ENCODE assay signal across 16 cellular contexts in genomic region chr15:101611580-101612299, GRCh38. TPM values are rescaled to one million over a fixed set of nuclear protein-coding genes. Genes with fewer than 3 reads are reported as not detected.
DNase-seq lines count a peak whose midpoint lies in the region; ATAC-seq and TF ChIP-seq lines count a peak whose summit lies in the region.
"Had no signal": no experiment of that assay in that cellular context is flagged by ENCODE, and none has a peak within 500 bp of the region (broad histone marks: within the 10 kb centered on the region; RNA-seq: fewer than 3 reads in every experiment).

No MANE protein-coding gene starts in this region.

- WGBS in SK-N-SH (ENCODE audit: low lambda C conversion rate) = 65% methylated on average over 8 of the region's 10 CpGs
- 56% methylated on average over 6 of the region's 10 CpGs for WGBS in mammary epithelial cell (ENCODE audit: low coverage, missing lambda C conversion rate)

- H3K9me3 ChIP-seq in SK-N-SH = no peaks in the 10 kb centered on the region
- no peaks in the 10 kb centered on the region for H3K9me3 ChIP-seq in osteoblast (ENCODE audit: low read depth, low read length)
- H3K9me3 ChIP-seq in colonic mucosa = no peaks in the 10 kb centered on the region
- no peaks in the 10 kb centered on the region for H3K9me3 ChIP-seq in mammary epithelial cell (replicated peaks; ENCODE audit: insufficient read depth, low read length)

- H3K27me3 ChIP-seq in SK-N-SH (ENCODE audit: insufficient read depth) (no peaks in the 10 kb centered on the region), osteoblast (ENCODE audit: insufficient read depth, low read length) (no peaks in the 10 kb centered on the region), colonic mucosa (no peaks in the 10 kb centered on the region), mammary epithelial cell (ENCODE audit: insufficient read depth, low read length) (peaks cover 2% of the 10 kb centered on the region)

- H3K9me3 Mint-ChIP-seq in brain = peaks cover 0 to 4% (median 0%) of the 10 kb centered on the region in 5 experiments
- no peaks in the 10 kb centered on the region for H3K9me3 Mint-ChIP-seq in activated naive CD4-positive, alpha-beta T cell treated with anti-CD3 and anti-CD28 coated beads, Interleukin-2, amount 10 ng/mL, durations not matched to agents 7 days and 5 days
- H3K9me3 Mint-ChIP-seq: CD4-positive, alpha-beta T cell; GM23338 had no signal

- H3K4me2 ChIP-seq in SK-N-SH (no peak overlapping the region), osteoblast (ENCODE audit: insufficient read depth, low read length) (no peak overlapping the region), mammary epithelial cell (ENCODE audit: insufficient read depth, low read depth, low read length) (no peak overlapping the region)
- H3K4me2 ChIP-seq: GM23338 had no signal

- no peaks in the 10 kb centered on the region for H3K79me2 ChIP-seq in SK-N-SH (ENCODE audit: insufficient read depth)
- H3K79me2 ChIP-seq in osteoblast (ENCODE audit: insufficient read depth, low read length) = no peaks in the 10 kb centered on the region
- H3K79me2 ChIP-seq in mammary epithelial cell (ENCODE audit: insufficient read depth, low read length) = no peaks in the 10 kb centered on the region

- H3K4me3 Mint-ChIP-seq in brain = no peak overlapping the region
- no peak overlapping the region for H3K4me3 Mint-ChIP-seq in activated naive CD4-positive, alpha-beta T cell treated with anti-CD3 and anti-CD28 coated beads, Interleukin-2, amount 10 ng/mL, durations not matched to agents 7 days and 5 days
- H3K4me3 Mint-ChIP-seq: CD4-positive, alpha-beta T cell; GM23338 had no signal

- ATAC-seq in SK-N-SH treated with all-trans-retinoic acid at 6 μM for 48 hours = no peak
- ATAC-seq: GM23338 had no signal

- no peaks in the 10 kb centered on the region for H3F3A ChIP-seq in SK-N-SH (replicated peaks; ENCODE audit: insufficient read depth)

- intact Hi-C loops in colonic mucosa (cut with DNase I) = no loop called here
- intact Hi-C loops in mammary epithelial cell (cut with micrococcal nuclease) = no loop called here

- TF ChIP-seq CTCF in SK-N-SH (IDR thresholded peaks at IDR 0.05) (no peak), brain (conservative IDR thresholded peaks at IDR 0.05) (no peak), osteoblast (IDR thresholded peaks at IDR 0.05; ENCODE audit: extremely low read depth, low read depth, low read length) (no peak), colonic mucosa (IDR thresholded peaks at IDR 0.05) (no peak), mammary epithelial cell (conservative IDR thresholded peaks at IDR 0.05 in 1 of 2, IDR thresholded peaks at IDR 0.05 in 1 of 2; ENCODE audit: extremely low read depth in 1 of 2, insufficient read depth in 1 of 2, low read depth in 1 of 2, low read length in 2 of 2) (no peak)

- H3K9me2 ChIP-seq in SK-N-SH = no peaks in the 10 kb centered on the region

- no TSS peak for BruUV-seq in mammary epithelial cell (replicated peaks; lab: Mats Ljungman, UMichigan)

- H3K4me1 Mint-ChIP-seq in brain = peaks cover 64% of the 10 kb centered on the region
- H3K4me1 Mint-ChIP-seq in activated naive CD4-positive, alpha-beta T cell treated with anti-CD3 and anti-CD28 coated beads, Interleukin-2, amount 10 ng/mL, durations not matched to agents 7 days and 5 days = no peaks in the 10 kb centered on the region

- H4K20me1 ChIP-seq in SK-N-SH (ENCODE audit: insufficient read depth) (no peaks in the 10 kb centered on the region), osteoblast (ENCODE audit: insufficient read depth, low read length) (no peaks in the 10 kb centered on the region), mammary epithelial cell (ENCODE audit: insufficient read depth, low read length) (no peaks in the 10 kb centered on the region)

- dilution Hi-C loops in mammary epithelial cell (cut with HindIII; ENCODE audit: low sequenced_read_pairs) = no loop called here

- CTCF ChIA-PET in SK-N-SH (lab: Yijun Ruan, JAX) (interaction anchor here (0.7 to 6.1 kb wide), 3 partner anchors 15 to 121 kb away, joined by 3 to 30 read pairs (median 4); no protein-coding TSS in a partner anchor), mammary epithelial cell (lab: Charles Lee; ENCODE audit: low non-redundant PET) (no interaction called here)
- CTCF ChIA-PET in activated naive CD4-positive, alpha-beta T cell treated with anti-CD3 and anti-CD28 coated beads, Interleukin-2, amount 10 ng/mL, durations not matched to agents 7 days and 5 days (lab: Charles Lee) = no interaction called here

- POLR2A ChIA-PET in SK-N-SH (lab: Yijun Ruan, JAX) = no interaction called here

- no peak for TF ChIP-seq RAD21 in SK-N-SH (IDR thresholded peaks at IDR 0.05; ENCODE audit: low read length)

- peak overlapping the region in 3 of 5 experiments; percentile 35 to 66 (median 36) for H3K27ac Mint-ChIP-seq in brain
- no peak overlapping the region for H3K27ac Mint-ChIP-seq in activated naive CD4-positive, alpha-beta T cell treated with anti-CD3 and anti-CD28 coated beads, Interleukin-2, amount 10 ng/mL, durations not matched to agents 7 days and 5 days
- H3K27ac Mint-ChIP-seq: CD4-positive, alpha-beta T cell; GM23338 had no signal

- no peak overlapping the region; a peak in 1 of 4 replicates for H3K27ac ChIP-seq in SK-N-SH (ENCODE audit: low read depth in 2 of 2, low read length in 1 of 2)
- no peak overlapping the region for H3K27ac ChIP-seq in osteoblast (ENCODE audit: low read depth, low read length)
- no peak overlapping the region for H3K27ac ChIP-seq in colonic mucosa
- no peak overlapping the region for H3K27ac ChIP-seq in mammary epithelial cell (ENCODE audit: insufficient read depth, low read depth, low read length)

- in situ Hi-C loops in mammary epithelial cell (cut with MboI; ENCODE audit: low sequenced_read_pairs in 2 of 2) = no loop called here

- H2AFZ ChIP-seq in SK-N-SH (ENCODE audit: low read depth) (no peak overlapping the region), osteoblast (ENCODE audit: low read length) (no peak overlapping the region), mammary epithelial cell (ENCODE audit: low read depth, low read length) (no peak overlapping the region)
- H2AFZ ChIP-seq: GM23338 had no signal

- H3K27me3 Mint-ChIP-seq in brain = peaks cover 11% of the 10 kb centered on the region
- H3K27me3 Mint-ChIP-seq in activated naive CD4-positive, alpha-beta T cell treated with anti-CD3 and anti-CD28 coated beads, Interleukin-2, amount 10 ng/mL, durations not matched to agents 7 days and 5 days = no peaks in the 10 kb centered on the region
- H3K27me3 Mint-ChIP-seq: CD4-positive, alpha-beta T cell had no signal

- peaks cover 0 to 62% of the 10 kb centered on the region in 2 experiments; a peak in 2 of 4 replicates for H3K4me1 ChIP-seq in SK-N-SH (ENCODE audit: control insufficient read depth in 1 of 2, insufficient read depth in 2 of 2, low read depth in 1 of 2, low read length in 1 of 2)
- H3K4me1 ChIP-seq in osteoblast (ENCODE audit: insufficient read depth, low read length) = peaks cover 10% of the 10 kb centered on the region
- peaks cover 13% of the 10 kb centered on the region for H3K4me1 ChIP-seq in colonic mucosa
- H3K4me1 ChIP-seq in mammary epithelial cell (ENCODE audit: insufficient read depth, low read length) = no peaks in the 10 kb centered on the region

- H3K36me3 ChIP-seq in SK-N-SH (replicated peaks in 1 of 2; ENCODE audit: control insufficient read depth in 1 of 2, insufficient read depth in 2 of 2, low read length in 1 of 2) = no peaks in the 10 kb centered on the region
- H3K36me3 ChIP-seq in osteoblast (ENCODE audit: insufficient read depth, low read length) = no peaks in the 10 kb centered on the region
- H3K36me3 ChIP-seq in colonic mucosa = no peaks in the 10 kb centered on the region
- no peaks in the 10 kb centered on the region for H3K36me3 ChIP-seq in mammary epithelial cell (ENCODE audit: insufficient read depth, low read length)

- no peak overlapping the region for H3K4me3 ChIP-seq in SK-N-SH (ENCODE audit: low read depth in 2 of 2, low read length in 1 of 2)
- no peak overlapping the region for H3K4me3 ChIP-seq in osteoblast (ENCODE audit: insufficient read depth, low read length)
- H3K4me3 ChIP-seq in colonic mucosa = no peak overlapping the region
- H3K4me3 ChIP-seq in mammary epithelial cell (replicated peaks in 1 of 3; ENCODE audit: insufficient read depth in 1 of 3, low read depth in 2 of 3, low read length in 3 of 3) = no peak overlapping the region
- H3K4me3 ChIP-seq: GM23338 had no signal

- peak; percentile 37 for DNase-seq in SK-N-SH
- DNase-seq in osteoblast (ENCODE audit: insufficient read length, low spot score, missing footprints) = peak; percentile 61
- no peak for DNase-seq in colonic mucosa
- no peak for DNase-seq in mammary epithelial cell
- DNase-seq in activated naive CD4-positive, alpha-beta T cell treated with anti-CD3 and anti-CD28 coated beads, Interleukin-2, amount 10 ng/mL, durations not matched to agents 7 days and 5 days = no peak
- DNase-seq: 8988T; AML-193; C1 segment of cervical spinal cord; Calu3; CD4-positive, alpha-beta T cell; DND-41; GDM1; H7 had no signal

- TF ChIP-seq EP300 in SK-N-SH (IDR thresholded peaks at IDR 0.05; ENCODE audit: borderline replicate concordance in 1 of 2, low read depth in 1 of 2, low read length in 1 of 2) = no peak

- H3K9ac ChIP-seq in SK-N-SH (no peak overlapping the region), colonic mucosa (ENCODE audit: low read depth in 2 of 2, low read length in 2 of 2) (no peak overlapping the region), mammary epithelial cell (ENCODE audit: insufficient read depth, low read length) (no peak overlapping the region)

- H3K36me3 Mint-ChIP-seq in brain = no peaks in the 10 kb centered on the region
- no peaks in the 10 kb centered on the region for H3K36me3 Mint-ChIP-seq in activated naive CD4-positive, alpha-beta T cell treated with anti-CD3 and anti-CD28 coated beads, Interleukin-2, amount 10 ng/mL, durations not matched to agents 7 days and 5 days

TF ChIP-seq in SK-N-SH, 30 proteins besides CTCF, POLR2A, EP300 and RAD21 (continues in another document):
- no peak for TF ChIP-seq NFIC (IDR thresholded peaks at IDR 0.05; ENCODE audit: borderline replicate concordance)
- no peak for TF ChIP-seq TAF1 (IDR thresholded peaks at IDR 0.05; ENCODE audit: borderline replicate concordance, low read depth, low read length)
- no peak for TF ChIP-seq SIN3A (IDR thresholded peaks at IDR 0.05; ENCODE audit: borderline replicate concordance, low read depth, low read length)

TF ChIP-seq in SK-N-SH treated with all-trans-retinoic acid at 6 μM for 48 hours, 23 proteins besides CTCF, POLR2A, EP300 and RAD21 (continues in another document):
- TF ChIP-seq CSDC2 (CRISPR knock-in tag; IDR thresholded peaks at IDR 0.05) (no peak), TCF4 (CRISPR knock-in tag; IDR thresholded peaks at IDR 0.05; ENCODE audit: borderline replicate concordance) (no peak)

RNA-seq across cellular contexts. Expression of gene TM2D3, which starts 40.4 kb away (rescaled TPM):
- polyA plus RNA-seq in SK-N-SH (2012; rRNA removed) (71.6 and 73.3 TPM in 2 replicates), brain (ENCODE audit: insufficient read depth, low read depth, low replicate concordance) (42.6 TPM), mammary epithelial cell (36.2 TPM)
- 66.3 and 69.5 TPM in 2 replicates for polyA plus RNA-seq in SK-N-SH (2012; cell fraction: cytosol; rRNA removed)
- 74.8 and 94.3 TPM in 2 replicates for polyA plus RNA-seq in SK-N-SH (2012; cell fraction: nucleus; rRNA removed)
- total RNA-seq in osteoblast (31.8 and 32.6 TPM in 2 replicates), colonic mucosa (10 to 100 TPM; 33.7 to 42.7 TPM), mammary epithelial cell (10 to 100 TPM; 27.7 to 36.0 TPM)
- polyA minus RNA-seq in mammary epithelial cell = 53.7 TPM

Comparison
In these comparisons a context has a peak if more than half of its experiments do, and no peak if none do; other contexts are left out.
1. DNase-seq: peak in SK-N-SH (single experiment) and osteoblast (single experiment); none in colonic mucosa (single experiment), mammary epithelial cell (single experiment) and activated naive CD4-positive, alpha-beta T cell treated with anti-CD3 and anti-CD28 coated beads, Interleukin-2, amount 10 ng/mL, durations not matched to agents 7 days and 5 days (single experiment).